1 cellular context compared by ENCODE assay signal in the genomic region with DNA sequence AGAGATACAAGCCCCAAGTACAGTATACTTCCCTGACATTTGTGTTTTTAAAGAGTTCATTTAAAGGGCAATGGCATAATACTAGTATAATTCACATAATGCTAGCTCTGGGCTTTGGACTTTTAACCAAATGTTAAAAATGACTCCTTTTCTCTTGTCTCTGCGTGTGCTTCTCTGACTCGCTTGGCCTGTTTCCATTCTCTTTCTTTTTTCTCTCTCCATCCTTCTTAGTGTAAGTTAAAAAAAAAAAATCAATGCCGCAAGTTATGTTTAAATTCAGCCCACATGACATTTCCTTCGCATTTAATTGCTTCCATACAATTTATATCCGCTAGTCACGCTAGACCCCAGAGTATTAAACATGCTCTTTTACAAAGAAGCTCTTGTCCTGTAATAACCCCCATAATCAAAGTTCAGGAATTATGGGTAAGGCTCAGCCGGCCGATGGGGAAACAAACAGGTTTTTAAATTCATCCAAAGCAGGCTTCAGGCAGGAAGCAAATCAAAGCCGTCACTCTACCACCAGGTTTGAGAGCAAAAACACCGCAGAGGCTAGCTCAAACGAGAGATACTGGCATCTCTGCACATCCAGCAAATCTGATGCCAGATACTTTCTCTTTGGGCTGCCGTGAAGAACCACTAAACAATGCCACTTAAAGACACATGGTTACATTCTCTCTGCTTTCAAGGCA.
TF ChIP-seq lines count a peak whose summit lies in the region.

No MANE protein-coding gene starts in this region.

TF ChIP-seq in GM23338, 12 proteins besides CTCF, POLR2A, EP300 and RAD21 (continued from another document):
- TF ChIP-seq, protein P1, sequence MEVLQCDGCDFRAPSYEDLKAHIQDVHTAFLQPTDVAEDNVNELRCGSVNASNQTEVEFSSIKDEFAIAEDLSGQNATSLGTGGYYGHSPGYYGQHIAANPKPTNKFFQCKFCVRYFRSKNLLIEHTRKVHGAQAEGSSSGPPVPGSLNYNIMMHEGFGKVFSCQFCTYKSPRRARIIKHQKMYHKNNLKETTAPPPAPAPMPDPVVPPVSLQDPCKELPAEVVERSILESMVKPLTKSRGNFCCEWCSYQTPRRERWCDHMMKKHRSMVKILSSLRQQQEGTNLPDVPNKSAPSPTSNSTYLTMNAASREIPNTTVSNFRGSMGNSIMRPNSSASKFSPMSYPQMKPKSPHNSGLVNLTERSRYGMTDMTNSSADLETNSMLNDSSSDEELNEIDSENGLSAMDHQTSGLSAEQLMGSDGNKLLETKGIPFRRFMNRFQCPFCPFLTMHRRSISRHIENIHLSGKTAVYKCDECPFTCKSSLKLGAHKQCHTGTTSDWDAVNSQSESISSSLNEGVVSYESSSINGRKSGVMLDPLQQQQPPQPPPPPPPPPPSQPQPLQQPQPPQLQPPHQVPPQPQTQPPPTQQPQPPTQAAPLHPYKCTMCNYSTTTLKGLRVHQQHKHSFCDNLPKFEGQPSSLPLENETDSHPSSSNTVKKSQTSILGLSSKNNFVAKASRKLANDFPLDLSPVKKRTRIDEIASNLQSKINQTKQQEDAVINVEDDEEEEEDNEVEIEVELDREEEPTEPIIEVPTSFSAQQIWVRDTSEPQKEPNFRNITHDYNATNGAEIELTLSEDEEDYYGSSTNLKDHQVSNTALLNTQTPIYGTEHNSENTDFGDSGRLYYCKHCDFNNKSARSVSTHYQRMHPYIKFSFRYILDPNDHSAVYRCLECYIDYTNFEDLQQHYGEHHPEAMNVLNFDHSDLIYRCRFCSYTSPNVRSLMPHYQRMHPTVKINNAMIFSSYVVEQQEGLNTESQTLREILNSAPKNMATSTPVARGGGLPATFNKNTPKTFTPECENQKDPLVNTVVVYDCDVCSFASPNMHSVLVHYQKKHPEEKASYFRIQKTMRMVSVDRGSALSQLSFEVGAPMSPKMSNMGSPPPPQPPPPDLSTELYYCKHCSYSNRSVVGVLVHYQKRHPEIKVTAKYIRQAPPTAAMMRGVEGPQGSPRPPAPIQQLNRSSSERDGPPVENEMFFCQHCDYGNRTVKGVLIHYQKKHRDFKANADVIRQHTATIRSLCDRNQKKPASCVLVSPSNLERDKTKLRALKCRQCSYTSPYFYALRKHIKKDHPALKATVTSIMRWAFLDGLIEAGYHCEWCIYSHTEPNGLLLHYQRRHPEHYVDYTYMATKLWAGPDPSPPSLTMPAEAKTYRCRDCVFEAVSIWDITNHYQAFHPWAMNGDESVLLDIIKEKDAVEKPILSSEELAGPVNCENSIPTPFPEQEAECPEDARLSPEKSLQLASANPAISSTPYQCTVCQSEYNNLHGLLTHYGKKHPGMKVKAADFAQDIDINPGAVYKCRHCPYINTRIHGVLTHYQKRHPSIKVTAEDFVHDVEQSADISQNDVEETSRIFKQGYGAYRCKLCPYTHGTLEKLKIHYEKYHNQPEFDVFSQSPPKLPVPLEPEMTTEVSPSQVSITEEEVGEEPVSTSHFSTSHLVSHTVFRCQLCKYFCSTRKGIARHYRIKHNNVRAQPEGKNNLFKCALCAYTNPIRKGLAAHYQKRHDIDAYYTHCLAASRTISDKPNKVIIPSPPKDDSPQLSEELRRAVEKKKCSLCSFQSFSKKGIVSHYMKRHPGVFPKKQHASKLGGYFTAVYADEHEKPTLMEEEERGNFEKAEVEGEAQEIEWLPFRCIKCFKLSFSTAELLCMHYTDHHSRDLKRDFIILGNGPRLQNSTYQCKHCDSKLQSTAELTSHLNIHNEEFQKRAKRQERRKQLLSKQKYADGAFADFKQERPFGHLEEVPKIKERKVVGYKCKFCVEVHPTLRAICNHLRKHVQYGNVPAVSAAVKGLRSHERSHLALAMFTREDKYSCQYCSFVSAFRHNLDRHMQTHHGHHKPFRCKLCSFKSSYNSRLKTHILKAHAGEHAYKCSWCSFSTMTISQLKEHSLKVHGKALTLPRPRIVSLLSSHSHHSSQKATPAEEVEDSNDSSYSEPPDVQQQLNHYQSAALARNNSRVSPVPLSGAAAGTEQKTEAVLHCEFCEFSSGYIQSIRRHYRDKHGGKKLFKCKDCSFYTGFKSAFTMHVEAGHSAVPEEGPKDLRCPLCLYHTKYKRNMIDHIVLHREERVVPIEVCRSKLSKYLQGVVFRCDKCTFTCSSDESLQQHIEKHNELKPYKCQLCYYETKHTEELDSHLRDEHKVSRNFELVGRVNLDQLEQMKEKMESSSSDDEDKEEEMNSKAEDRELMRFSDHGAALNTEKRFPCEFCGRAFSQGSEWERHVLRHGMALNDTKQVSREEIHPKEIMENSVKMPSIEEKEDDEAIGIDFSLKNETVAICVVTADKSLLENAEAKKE (CRISPR knock-in tag; IDR thresholded peaks at IDR 0.05), result no peak
- no peak for TF ChIP-seq POLR2AphosphoS5 (IDR thresholded peaks at IDR 0.05; ENCODE audit: low read depth)
- TF ChIP-seq, protein P2, sequence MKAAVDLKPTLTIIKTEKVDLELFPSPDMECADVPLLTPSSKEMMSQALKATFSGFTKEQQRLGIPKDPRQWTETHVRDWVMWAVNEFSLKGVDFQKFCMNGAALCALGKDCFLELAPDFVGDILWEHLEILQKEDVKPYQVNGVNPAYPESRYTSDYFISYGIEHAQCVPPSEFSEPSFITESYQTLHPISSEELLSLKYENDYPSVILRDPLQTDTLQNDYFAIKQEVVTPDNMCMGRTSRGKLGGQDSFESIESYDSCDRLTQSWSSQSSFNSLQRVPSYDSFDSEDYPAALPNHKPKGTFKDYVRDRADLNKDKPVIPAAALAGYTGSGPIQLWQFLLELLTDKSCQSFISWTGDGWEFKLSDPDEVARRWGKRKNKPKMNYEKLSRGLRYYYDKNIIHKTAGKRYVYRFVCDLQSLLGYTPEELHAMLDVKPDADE (IDR thresholded peaks at IDR 0.05), result no peak
- TF ChIP-seq ZNF114 (CRISPR knock-in tag; IDR thresholded peaks at IDR 0.05), result no peak
- no peak for TF ChIP-seq NANOG (IDR thresholded peaks at IDR 0.05; ENCODE audit: borderline replicate concordance)
- TF ChIP-seq EZH2 (IDR thresholded peaks at IDR 0.05; ENCODE audit: low read depth, unreplicated experiment), result no peak
- TF ChIP-seq, protein P3, sequence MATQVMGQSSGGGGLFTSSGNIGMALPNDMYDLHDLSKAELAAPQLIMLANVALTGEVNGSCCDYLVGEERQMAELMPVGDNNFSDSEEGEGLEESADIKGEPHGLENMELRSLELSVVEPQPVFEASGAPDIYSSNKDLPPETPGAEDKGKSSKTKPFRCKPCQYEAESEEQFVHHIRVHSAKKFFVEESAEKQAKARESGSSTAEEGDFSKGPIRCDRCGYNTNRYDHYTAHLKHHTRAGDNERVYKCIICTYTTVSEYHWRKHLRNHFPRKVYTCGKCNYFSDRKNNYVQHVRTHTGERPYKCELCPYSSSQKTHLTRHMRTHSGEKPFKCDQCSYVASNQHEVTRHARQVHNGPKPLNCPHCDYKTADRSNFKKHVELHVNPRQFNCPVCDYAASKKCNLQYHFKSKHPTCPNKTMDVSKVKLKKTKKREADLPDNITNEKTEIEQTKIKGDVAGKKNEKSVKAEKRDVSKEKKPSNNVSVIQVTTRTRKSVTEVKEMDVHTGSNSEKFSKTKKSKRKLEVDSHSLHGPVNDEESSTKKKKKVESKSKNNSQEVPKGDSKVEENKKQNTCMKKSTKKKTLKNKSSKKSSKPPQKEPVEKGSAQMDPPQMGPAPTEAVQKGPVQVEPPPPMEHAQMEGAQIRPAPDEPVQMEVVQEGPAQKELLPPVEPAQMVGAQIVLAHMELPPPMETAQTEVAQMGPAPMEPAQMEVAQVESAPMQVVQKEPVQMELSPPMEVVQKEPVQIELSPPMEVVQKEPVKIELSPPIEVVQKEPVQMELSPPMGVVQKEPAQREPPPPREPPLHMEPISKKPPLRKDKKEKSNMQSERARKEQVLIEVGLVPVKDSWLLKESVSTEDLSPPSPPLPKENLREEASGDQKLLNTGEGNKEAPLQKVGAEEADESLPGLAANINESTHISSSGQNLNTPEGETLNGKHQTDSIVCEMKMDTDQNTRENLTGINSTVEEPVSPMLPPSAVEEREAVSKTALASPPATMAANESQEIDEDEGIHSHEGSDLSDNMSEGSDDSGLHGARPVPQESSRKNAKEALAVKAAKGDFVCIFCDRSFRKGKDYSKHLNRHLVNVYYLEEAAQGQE (IDR thresholded peaks at IDR 0.05; ENCODE audit: unreplicated experiment), result no peak
- TF ChIP-seq EZH2phosphoT487 (IDR thresholded peaks at IDR 0.05; ENCODE audit: unreplicated experiment), result no peak
